ENCODE assay signal across 8 cellular contexts in genomic region chr2:110732422-110733413, GRCh38. TPM values are rescaled to one million over a fixed set of nuclear protein-coding genes. Genes with fewer than 3 reads are reported as not detected.
DNase-seq lines count a peak whose midpoint lies in the region; ATAC-seq and TF ChIP-seq lines count a peak whose summit lies in the region.

TSS of gene ACOXL (plus strand) at chr2:110732573. CDS start at chr2:110768390, 35,817 bp downstream.

- peaks cover 4 to 12% of the 10 kb centered on the region in 2 donors for H3K4me1 Mint-ChIP-seq in natural killer cell

- peak; percentile 11 to 57 (median 26) for ATAC-seq in natural killer cell
- ATAC-seq in GM18511 (IDR thresholded peaks at IDR 0.05; ENCODE audit: unreplicated experiment), result no peak
- no peak for ATAC-seq in GM18505 (IDR thresholded peaks at IDR 0.05; ENCODE audit: unreplicated experiment)

- no peak within 1 kb of the TSS for H3K27ac Mint-ChIP-seq in natural killer cell

- intact Hi-C loops in natural killer cell (cut with micrococcal nuclease), result no loop called here

- H3K4me3 ChIP-seq in coronary artery, result peak within 1 kb of the TSS; percentile 68

- no peak for TF ChIP-seq POLR2A in GM18505 (IDR thresholded peaks at IDR 0.05; ENCODE audit: borderline replicate concordance, extremely low read depth, insufficient read depth, insufficient read length)

- H3K27me3 Mint-ChIP-seq in natural killer cell (ENCODE audit: low read depth in 2 of 2), result peaks cover 68 to 70% of the 10 kb centered on the region in 2 donors

- peak within 1 kb of the TSS; percentile 77 for H3K4me3 Mint-ChIP-seq in natural killer cell

- peak; percentile 46 for DNase-seq in D341Med (ENCODE audit: low spot score)
- DNase-seq in NCI-H146 (lab: John Stamatoyannopoulos, UW), result peak; percentile 93
- DNase-seq in coronary artery (ENCODE audit: low spot score), result no peak
- no peak for DNase-seq in natural killer cell
- no peak for DNase-seq in NOMO-1 treated with DMSO at 0.1 percent for 48 hours (lab: John Stamatoyannopoulos, UW; ENCODE audit: unreplicated experiment)
- DNase-seq in NCI-H1694 treated with DMSO at 0.1 percent for 48 hours (lab: John Stamatoyannopoulos, UW), result no peak

- no peak within 1 kb of the TSS for H3K27ac ChIP-seq in coronary artery

- no peak for TF ChIP-seq CTCF in coronary artery (IDR thresholded peaks at IDR 0.05)
- no peak for TF ChIP-seq CTCF in natural killer cell (IDR thresholded peaks at IDR 0.05)

- H3K9me3 Mint-ChIP-seq in natural killer cell, result no peaks in the 10 kb centered on the region

- H3K36me3 Mint-ChIP-seq in natural killer cell, result no peaks in the 10 kb centered on the region

RNA-seq across cellular contexts. Expression of gene ACOXL, which starts in this region (rescaled TPM):
- not detected for total RNA-seq in natural killer cell

Comparison
In these comparisons a context has a peak if more than half of its experiments do, and no peak if none do; other contexts are left out.
1. Peak in ATAC-seq in natural killer cell; RNA of the gene not detected or under 1 TPM.
2. DNase-seq: peak in D341Med (single experiment) and NCI-H146 (single experiment); none in coronary artery (single experiment), natural killer cell (single experiment), NOMO-1 treated with DMSO at 0.1 percent for 48 hours (single experiment) and NCI-H1694 treated with DMSO at 0.1 percent for 48 hours (single experiment).